ENCODE assay signal across 8 cellular contexts in genomic region chr19:56403764-56404704, GRCh38. TPM values are rescaled to one million over a fixed set of nuclear protein-coding genes. Genes with fewer than 3 reads are reported as not detected.
DNase-seq lines count a peak whose midpoint lies in the region; ATAC-seq and TF ChIP-seq lines count a peak whose summit lies in the region.

Gene ZNF583, plus strand, starts transcription at chr19:56404332. Its CDS starts 2,783 bp downstream, at chr19:56407115.

- H3K27ac ChIP-seq in angular gyrus (ENCODE audit: low read depth, low read length) (peak within 1 kb of the TSS; percentile 99), left ventricle myocardium inferior (replicated peaks) (peak within 1 kb of the TSS; percentile 98), upper lobe of right lung (peak within 1 kb of the TSS; percentile 96)

- H3K4me1 ChIP-seq in left ventricle myocardium inferior = peaks cover 24% of the 10 kb centered on the region
- H3K4me1 ChIP-seq in upper lobe of right lung = peaks cover 7% of the 10 kb centered on the region

- intact Hi-C loops in left ventricle myocardium inferior (cut with micrococcal nuclease) (no loop called here), upper lobe of right lung (cut with DNase I) (no loop called here)

- H3K4me1 Mint-ChIP-seq in progenitor cell of endocrine pancreas (ENCODE audit: low read depth) = peaks cover 17% of the 10 kb centered on the region

- peak; percentile 73 for ATAC-seq in HG02610 (IDR thresholded peaks at IDR 0.05; ENCODE audit: unreplicated experiment)
- ATAC-seq in upper lobe of right lung = peak; percentile 98

- DNase-seq in GM10266 (ENCODE audit: extremely low spot score) = peak; percentile 93
- DNase-seq in NCI-H128 (lab: John Stamatoyannopoulos, UW; ENCODE audit: unreplicated experiment) = peak; percentile 66
- DNase-seq in T-helper 1 cell = peak; percentile 77 to 92 (median 83)
- DNase-seq in left ventricle myocardium inferior = peak; percentile 98
- DNase-seq in progenitor cell of endocrine pancreas (ENCODE audit: low spot score, unreplicated experiment) = peak; percentile 85
- peak; percentile 98 for DNase-seq in upper lobe of right lung

- peaks cover 65% of the 10 kb centered on the region for H3K9me3 ChIP-seq in left ventricle myocardium inferior (replicated peaks)
- H3K9me3 ChIP-seq in upper lobe of right lung = peaks cover 8% of the 10 kb centered on the region

- H3K36me3 ChIP-seq in left ventricle myocardium inferior = peaks cover 44% of the 10 kb centered on the region
- peaks cover 17% of the 10 kb centered on the region for H3K36me3 ChIP-seq in upper lobe of right lung

- H3K27me3 ChIP-seq in left ventricle myocardium inferior (ENCODE audit: low read depth) (no peaks in the 10 kb centered on the region), upper lobe of right lung (no peaks in the 10 kb centered on the region)

- H3K4me3 ChIP-seq in left ventricle myocardium inferior (peak within 1 kb of the TSS; percentile 79), upper lobe of right lung (peak within 1 kb of the TSS; percentile 76)

- H3K27ac Mint-ChIP-seq in progenitor cell of endocrine pancreas = peak within 1 kb of the TSS; percentile 99

- no peak for TF ChIP-seq CTCF in GM10266 (IDR thresholded peaks at IDR 0.05; ENCODE audit: control insufficient read depth, insufficient read depth, low read depth, missing control alignments)
- no peak for TF ChIP-seq CTCF in left ventricle myocardium inferior (IDR thresholded peaks at IDR 0.05; ENCODE audit: borderline replicate concordance)
- TF ChIP-seq CTCF in progenitor cell of endocrine pancreas (IDR thresholded peaks at IDR 0.05; ENCODE audit: unreplicated experiment) = no peak
- TF ChIP-seq CTCF in upper lobe of right lung (IDR thresholded peaks at IDR 0.05) = no peak

- peaks cover 66% of the 10 kb centered on the region for H3K9me3 Mint-ChIP-seq in progenitor cell of endocrine pancreas (ENCODE audit: low read depth)

- peak within 1 kb of the TSS; percentile 90 for H3K4me3 Mint-ChIP-seq in progenitor cell of endocrine pancreas (ENCODE audit: low read depth)

- H3K36me3 Mint-ChIP-seq in progenitor cell of endocrine pancreas (ENCODE audit: insufficient read depth) = peaks cover 79% of the 10 kb centered on the region

- no peaks in the 10 kb centered on the region for H3K27me3 Mint-ChIP-seq in progenitor cell of endocrine pancreas

RNA-seq across cellular contexts. Expression of gene ZNF583, which starts in this region (rescaled TPM):
- 7.0 TPM for total RNA-seq in left ventricle myocardium inferior
- total RNA-seq in progenitor cell of endocrine pancreas = 10.1 and 11.3 TPM in 2 replicates
- total RNA-seq in upper lobe of right lung = 9.3 TPM

Comparison
In these comparisons a context has a peak if more than half of its experiments do, and no peak if none do; other contexts are left out.
1. Peak in every context shown above with its lines: DNase-seq, ATAC-seq, H3K4me3 ChIP-seq and H3K27ac ChIP-seq.